Comparison of ENCODE assay signal across 1 cellular context in the genomic region with DNA sequence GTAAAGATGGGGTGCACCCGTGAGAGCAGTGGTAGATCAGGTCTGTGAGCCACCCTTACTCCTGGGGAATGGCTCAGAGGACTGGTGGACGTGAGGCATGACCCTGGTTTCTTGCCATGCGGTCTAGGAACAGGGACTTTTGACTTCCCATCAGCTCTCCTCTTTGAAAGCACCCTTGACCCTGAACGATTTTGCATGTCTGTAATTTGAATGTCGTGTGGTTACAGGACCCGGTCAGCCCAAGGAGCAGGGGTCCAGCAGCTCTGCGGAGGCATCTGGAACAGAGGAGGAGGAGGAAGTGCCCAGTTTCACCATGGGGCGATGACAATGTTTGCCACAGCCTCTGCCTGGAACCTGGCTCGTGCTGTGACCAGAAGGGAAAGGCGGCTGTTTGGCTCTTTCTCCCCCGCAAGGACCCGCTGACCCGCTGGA.
TF ChIP-seq lines count a peak whose summit lies in the region.

No MANE protein-coding gene starts in this region.

TF ChIP-seq in GM12878, 131 proteins besides CTCF, POLR2A, EP300 and RAD21 (continued from another document and continues in another):
- TF ChIP-seq, protein P1, sequence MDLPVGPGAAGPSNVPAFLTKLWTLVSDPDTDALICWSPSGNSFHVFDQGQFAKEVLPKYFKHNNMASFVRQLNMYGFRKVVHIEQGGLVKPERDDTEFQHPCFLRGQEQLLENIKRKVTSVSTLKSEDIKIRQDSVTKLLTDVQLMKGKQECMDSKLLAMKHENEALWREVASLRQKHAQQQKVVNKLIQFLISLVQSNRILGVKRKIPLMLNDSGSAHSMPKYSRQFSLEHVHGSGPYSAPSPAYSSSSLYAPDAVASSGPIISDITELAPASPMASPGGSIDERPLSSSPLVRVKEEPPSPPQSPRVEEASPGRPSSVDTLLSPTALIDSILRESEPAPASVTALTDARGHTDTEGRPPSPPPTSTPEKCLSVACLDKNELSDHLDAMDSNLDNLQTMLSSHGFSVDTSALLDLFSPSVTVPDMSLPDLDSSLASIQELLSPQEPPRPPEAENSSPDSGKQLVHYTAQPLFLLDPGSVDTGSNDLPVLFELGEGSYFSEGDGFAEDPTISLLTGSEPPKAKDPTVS (IDR thresholded peaks at IDR 0.05; ENCODE audit: low read depth, low read length), result no peak
- no peak for TF ChIP-seq KAT2A (conservative IDR thresholded peaks at IDR 0.05; ENCODE audit: control insufficient read depth, low read depth, low read length)
- TF ChIP-seq MXI1 (IDR thresholded peaks at IDR 0.05; ENCODE audit: low read depth, low read length), result 0 out of 2 replicates have a peak, but pooled peaks have one; percentile 46
- TF ChIP-seq ETV6 (conservative IDR thresholded peaks at IDR 0.05 in 1 of 2, IDR thresholded peaks at IDR 0.05 in 1 of 2; ENCODE audit: borderline replicate concordance in 1 of 2, low read depth in 1 of 2), result no peak
- TF ChIP-seq ATF7 (IDR thresholded peaks at IDR 0.05; ENCODE audit: low read depth), result peak; percentile 40; the same call in 1 of the 2 replicates
- TF ChIP-seq EZH2 (IDR thresholded peaks at IDR 0.05; ENCODE audit: borderline replicate concordance, control insufficient read depth, low read depth, low read length), result no peak
- no peak for TF ChIP-seq HCFC1 (IDR thresholded peaks at IDR 0.05; ENCODE audit: low read length)
- peak; percentile 61; the same call in 1 of the 2 replicates for TF ChIP-seq TBL1XR1 (IDR thresholded peaks at IDR 0.05; ENCODE audit: low read depth, low read length)
- TF ChIP-seq, protein P2, sequence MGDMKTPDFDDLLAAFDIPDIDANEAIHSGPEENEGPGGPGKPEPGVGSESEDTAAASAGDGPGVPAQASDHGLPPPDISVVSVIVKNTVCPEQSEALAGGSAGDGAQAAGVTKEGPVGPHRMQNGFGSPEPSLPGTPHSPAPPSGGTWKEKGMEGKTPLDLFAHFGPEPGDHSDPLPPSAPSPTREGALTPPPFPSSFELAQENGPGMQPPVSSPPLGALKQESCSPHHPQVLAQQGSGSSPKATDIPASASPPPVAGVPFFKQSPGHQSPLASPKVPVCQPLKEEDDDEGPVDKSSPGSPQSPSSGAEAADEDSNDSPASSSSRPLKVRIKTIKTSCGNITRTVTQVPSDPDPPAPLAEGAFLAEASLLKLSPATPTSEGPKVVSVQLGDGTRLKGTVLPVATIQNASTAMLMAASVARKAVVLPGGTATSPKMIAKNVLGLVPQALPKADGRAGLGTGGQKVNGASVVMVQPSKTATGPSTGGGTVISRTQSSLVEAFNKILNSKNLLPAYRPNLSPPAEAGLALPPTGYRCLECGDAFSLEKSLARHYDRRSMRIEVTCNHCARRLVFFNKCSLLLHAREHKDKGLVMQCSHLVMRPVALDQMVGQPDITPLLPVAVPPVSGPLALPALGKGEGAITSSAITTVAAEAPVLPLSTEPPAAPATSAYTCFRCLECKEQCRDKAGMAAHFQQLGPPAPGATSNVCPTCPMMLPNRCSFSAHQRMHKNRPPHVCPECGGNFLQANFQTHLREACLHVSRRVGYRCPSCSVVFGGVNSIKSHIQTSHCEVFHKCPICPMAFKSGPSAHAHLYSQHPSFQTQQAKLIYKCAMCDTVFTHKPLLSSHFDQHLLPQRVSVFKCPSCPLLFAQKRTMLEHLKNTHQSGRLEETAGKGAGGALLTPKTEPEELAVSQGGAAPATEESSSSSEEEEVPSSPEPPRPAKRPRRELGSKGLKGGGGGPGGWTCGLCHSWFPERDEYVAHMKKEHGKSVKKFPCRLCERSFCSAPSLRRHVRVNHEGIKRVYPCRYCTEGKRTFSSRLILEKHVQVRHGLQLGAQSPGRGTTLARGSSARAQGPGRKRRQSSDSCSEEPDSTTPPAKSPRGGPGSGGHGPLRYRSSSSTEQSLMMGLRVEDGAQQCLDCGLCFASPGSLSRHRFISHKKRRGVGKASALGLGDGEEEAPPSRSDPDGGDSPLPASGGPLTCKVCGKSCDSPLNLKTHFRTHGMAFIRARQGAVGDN (IDR thresholded peaks at IDR 0.05), result peak; percentile 96
- no peak for TF ChIP-seq TAF1 (IDR thresholded peaks at IDR 0.05; ENCODE audit: borderline replicate concordance, low read depth, low read length)
- no peak; the same call in 1 of the 2 replicates for TF ChIP-seq CHD2 (IDR thresholded peaks at IDR 0.05; ENCODE audit: borderline replicate concordance, low read depth, low read length)
- TF ChIP-seq PML (IDR thresholded peaks at IDR 0.05; ENCODE audit: low read length), result no peak
- TF ChIP-seq ZZZ3 (IDR thresholded peaks at IDR 0.05; ENCODE audit: control insufficient read depth, insufficient read length, low read depth), result no peak
- no peak for TF ChIP-seq NRF1 (conservative IDR thresholded peaks at IDR 0.05; ENCODE audit: low read depth, low read length)
- no peak for TF ChIP-seq SREBF2 (IDR thresholded peaks at IDR 0.05; ENCODE audit: low read length)
- TF ChIP-seq, protein P3, sequence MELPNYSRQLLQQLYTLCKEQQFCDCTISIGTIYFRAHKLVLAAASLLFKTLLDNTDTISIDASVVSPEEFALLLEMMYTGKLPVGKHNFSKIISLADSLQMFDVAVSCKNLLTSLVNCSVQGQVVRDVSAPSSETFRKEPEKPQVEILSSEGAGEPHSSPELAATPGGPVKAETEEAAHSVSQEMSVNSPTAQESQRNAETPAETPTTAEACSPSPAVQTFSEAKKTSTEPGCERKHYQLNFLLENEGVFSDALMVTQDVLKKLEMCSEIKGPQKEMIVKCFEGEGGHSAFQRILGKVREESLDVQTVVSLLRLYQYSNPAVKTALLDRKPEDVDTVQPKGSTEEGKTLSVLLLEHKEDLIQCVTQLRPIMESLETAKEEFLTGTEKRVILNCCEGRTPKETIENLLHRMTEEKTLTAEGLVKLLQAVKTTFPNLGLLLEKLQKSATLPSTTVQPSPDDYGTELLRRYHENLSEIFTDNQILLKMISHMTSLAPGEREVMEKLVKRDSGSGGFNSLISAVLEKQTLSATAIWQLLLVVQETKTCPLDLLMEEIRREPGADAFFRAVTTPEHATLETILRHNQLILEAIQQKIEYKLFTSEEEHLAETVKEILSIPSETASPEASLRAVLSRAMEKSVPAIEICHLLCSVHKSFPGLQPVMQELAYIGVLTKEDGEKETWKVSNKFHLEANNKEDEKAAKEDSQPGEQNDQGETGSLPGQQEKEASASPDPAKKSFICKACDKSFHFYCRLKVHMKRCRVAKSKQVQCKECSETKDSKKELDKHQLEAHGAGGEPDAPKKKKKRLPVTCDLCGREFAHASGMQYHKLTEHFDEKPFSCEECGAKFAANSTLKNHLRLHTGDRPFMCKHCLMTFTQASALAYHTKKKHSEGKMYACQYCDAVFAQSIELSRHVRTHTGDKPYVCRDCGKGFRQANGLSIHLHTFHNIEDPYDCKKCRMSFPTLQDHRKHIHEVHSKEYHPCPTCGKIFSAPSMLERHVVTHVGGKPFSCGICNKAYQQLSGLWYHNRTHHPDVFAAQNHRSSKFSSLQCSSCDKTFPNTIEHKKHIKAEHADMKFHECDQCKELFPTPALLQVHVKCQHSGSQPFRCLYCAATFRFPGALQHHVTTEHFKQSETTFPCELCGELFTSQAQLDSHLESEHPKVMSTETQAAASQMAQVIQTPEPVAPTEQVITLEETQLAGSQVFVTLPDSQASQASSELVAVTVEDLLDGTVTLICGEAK (IDR thresholded peaks at IDR 0.05; ENCODE audit: borderline replicate concordance), result no peak
- TF ChIP-seq ZNF274 (IDR thresholded peaks at IDR 0.05; ENCODE audit: insufficient read depth, insufficient read length), result no peak
- peak; percentile 72 for TF ChIP-seq CBFB (IDR thresholded peaks at IDR 0.05; ENCODE audit: low read depth)
- TF ChIP-seq IRF4 (IDR thresholded peaks at IDR 0.05; ENCODE audit: low read depth, low read length), result no peak
- TF ChIP-seq, protein P4, sequence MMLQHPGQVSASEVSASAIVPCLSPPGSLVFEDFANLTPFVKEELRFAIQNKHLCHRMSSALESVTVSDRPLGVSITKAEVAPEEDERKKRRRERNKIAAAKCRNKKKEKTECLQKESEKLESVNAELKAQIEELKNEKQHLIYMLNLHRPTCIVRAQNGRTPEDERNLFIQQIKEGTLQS (IDR thresholded peaks at IDR 0.05; ENCODE audit: borderline replicate concordance, extremely low read depth, low read depth, low read length), result no peak
- TF ChIP-seq, protein P5, sequence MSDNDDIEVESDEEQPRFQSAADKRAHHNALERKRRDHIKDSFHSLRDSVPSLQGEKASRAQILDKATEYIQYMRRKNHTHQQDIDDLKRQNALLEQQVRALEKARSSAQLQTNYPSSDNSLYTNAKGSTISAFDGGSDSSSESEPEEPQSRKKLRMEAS (IDR thresholded peaks at IDR 0.05; ENCODE audit: low read depth, low read length), result 0 out of 2 replicates have a peak, but pooled peaks have one; percentile 10
- no peak for TF ChIP-seq SUZ12 (IDR thresholded peaks at IDR 0.05; ENCODE audit: unreplicated experiment)
- peak; percentile 59 for TF ChIP-seq GATAD2B (conservative IDR thresholded peaks at IDR 0.05; ENCODE audit: low read depth)
- TF ChIP-seq, protein P6, sequence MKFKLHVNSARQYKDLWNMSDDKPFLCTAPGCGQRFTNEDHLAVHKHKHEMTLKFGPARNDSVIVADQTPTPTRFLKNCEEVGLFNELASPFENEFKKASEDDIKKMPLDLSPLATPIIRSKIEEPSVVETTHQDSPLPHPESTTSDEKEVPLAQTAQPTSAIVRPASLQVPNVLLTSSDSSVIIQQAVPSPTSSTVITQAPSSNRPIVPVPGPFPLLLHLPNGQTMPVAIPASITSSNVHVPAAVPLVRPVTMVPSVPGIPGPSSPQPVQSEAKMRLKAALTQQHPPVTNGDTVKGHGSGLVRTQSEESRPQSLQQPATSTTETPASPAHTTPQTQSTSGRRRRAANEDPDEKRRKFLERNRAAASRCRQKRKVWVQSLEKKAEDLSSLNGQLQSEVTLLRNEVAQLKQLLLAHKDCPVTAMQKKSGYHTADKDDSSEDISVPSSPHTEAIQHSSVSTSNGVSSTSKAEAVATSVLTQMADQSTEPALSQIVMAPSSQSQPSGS (IDR thresholded peaks at IDR 0.05; ENCODE audit: low read length), result no peak
- TF ChIP-seq IKZF1 (conservative IDR thresholded peaks at IDR 0.05), result peak; percentile 82
- TF ChIP-seq YBX1 (IDR thresholded peaks at IDR 0.05), result no peak
- TF ChIP-seq, protein P7, sequence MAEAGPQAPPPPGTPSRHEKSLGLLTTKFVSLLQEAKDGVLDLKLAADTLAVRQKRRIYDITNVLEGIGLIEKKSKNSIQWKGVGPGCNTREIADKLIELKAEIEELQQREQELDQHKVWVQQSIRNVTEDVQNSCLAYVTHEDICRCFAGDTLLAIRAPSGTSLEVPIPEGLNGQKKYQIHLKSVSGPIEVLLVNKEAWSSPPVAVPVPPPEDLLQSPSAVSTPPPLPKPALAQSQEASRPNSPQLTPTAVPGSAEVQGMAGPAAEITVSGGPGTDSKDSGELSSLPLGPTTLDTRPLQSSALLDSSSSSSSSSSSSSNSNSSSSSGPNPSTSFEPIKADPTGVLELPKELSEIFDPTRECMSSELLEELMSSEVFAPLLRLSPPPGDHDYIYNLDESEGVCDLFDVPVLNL (IDR thresholded peaks at IDR 0.05; ENCODE audit: low read depth, low read length), result no peak
- no peak for TF ChIP-seq WRNIP1 (IDR thresholded peaks at IDR 0.05; ENCODE audit: borderline replicate concordance, low read depth, low read length)
- TF ChIP-seq EED (IDR thresholded peaks at IDR 0.05; ENCODE audit: low read depth), result no peak; the same call in 1 of the 2 replicates
- TF ChIP-seq LARP7 (IDR thresholded peaks at IDR 0.05), result no peak
- TF ChIP-seq ZNF207 (IDR thresholded peaks at IDR 0.05; ENCODE audit: borderline replicate concordance), result no peak
- TF ChIP-seq ZNF384 (IDR thresholded peaks at IDR 0.05; ENCODE audit: borderline replicate concordance, low read depth, low read length), result no peak
- TF ChIP-seq ESRRA (IDR thresholded peaks at IDR 0.05; ENCODE audit: low read length), result no peak
- no peak for TF ChIP-seq HDAC2 (IDR thresholded peaks at IDR 0.05)
- TF ChIP-seq SP1 (IDR thresholded peaks at IDR 0.05; ENCODE audit: low read depth, low read length), result no peak
- TF ChIP-seq, protein P8, sequence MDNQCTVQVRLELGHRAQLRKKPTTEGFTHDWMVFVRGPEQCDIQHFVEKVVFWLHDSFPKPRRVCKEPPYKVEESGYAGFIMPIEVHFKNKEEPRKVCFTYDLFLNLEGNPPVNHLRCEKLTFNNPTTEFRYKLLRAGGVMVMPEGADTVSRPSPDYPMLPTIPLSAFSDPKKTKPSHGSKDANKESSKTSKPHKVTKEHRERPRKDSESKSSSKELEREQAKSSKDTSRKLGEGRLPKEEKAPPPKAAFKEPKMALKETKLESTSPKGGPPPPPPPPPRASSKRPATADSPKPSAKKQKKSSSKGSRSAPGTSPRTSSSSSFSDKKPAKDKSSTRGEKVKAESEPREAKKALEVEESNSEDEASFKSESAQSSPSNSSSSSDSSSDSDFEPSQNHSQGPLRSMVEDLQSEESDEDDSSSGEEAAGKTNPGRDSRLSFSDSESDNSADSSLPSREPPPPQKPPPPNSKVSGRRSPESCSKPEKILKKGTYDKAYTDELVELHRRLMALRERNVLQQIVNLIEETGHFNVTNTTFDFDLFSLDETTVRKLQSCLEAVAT (IDR thresholded peaks at IDR 0.05), result peak; percentile 63; the same call in 1 of the 2 replicates
- TF ChIP-seq, protein P9, sequence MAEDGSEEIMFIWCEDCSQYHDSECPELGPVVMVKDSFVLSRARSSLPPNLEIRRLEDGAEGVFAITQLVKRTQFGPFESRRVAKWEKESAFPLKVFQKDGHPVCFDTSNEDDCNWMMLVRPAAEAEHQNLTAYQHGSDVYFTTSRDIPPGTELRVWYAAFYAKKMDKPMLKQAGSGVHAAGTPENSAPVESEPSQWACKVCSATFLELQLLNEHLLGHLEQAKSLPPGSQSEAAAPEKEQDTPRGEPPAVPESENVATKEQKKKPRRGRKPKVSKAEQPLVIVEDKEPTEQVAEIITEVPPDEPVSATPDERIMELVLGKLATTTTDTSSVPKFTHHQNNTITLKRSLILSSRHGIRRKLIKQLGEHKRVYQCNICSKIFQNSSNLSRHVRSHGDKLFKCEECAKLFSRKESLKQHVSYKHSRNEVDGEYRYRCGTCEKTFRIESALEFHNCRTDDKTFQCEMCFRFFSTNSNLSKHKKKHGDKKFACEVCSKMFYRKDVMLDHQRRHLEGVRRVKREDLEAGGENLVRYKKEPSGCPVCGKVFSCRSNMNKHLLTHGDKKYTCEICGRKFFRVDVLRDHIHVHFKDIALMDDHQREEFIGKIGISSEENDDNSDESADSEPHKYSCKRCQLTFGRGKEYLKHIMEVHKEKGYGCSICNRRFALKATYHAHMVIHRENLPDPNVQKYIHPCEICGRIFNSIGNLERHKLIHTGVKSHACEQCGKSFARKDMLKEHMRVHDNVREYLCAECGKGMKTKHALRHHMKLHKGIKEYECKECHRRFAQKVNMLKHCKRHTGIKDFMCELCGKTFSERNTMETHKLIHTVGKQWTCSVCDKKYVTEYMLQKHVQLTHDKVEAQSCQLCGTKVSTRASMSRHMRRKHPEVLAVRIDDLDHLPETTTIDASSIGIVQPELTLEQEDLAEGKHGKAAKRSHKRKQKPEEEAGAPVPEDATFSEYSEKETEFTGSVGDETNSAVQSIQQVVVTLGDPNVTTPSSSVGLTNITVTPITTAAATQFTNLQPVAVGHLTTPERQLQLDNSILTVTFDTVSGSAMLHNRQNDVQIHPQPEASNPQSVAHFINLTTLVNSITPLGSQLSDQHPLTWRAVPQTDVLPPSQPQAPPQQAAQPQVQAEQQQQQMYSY (CRISPR knock-in tag; IDR thresholded peaks at IDR 0.05), result no peak
- TF ChIP-seq, protein P10, sequence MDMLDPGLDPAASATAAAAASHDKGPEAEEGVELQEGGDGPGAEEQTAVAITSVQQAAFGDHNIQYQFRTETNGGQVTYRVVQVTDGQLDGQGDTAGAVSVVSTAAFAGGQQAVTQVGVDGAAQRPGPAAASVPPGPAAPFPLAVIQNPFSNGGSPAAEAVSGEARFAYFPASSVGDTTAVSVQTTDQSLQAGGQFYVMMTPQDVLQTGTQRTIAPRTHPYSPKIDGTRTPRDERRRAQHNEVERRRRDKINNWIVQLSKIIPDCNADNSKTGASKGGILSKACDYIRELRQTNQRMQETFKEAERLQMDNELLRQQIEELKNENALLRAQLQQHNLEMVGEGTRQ (IDR thresholded peaks at IDR 0.05; ENCODE audit: borderline replicate concordance, low read depth, low read length), result no peak
- no peak for TF ChIP-seq KDM1A (IDR thresholded peaks at IDR 0.05; ENCODE audit: borderline replicate concordance)
